ENCODE assay signal across 7 cellular contexts in genomic region chr12:56726196-56726675, GRCh38. TPM values are rescaled to one million over a fixed set of nuclear protein-coding genes. Genes with fewer than 3 reads are reported as not detected.
DNase-seq lines count a peak whose midpoint lies in the region; ATAC-seq and TF ChIP-seq lines count a peak whose summit lies in the region.
"Not testable (repeated sequence)": the region's sequence is repeated elsewhere in the genome, so short reads cannot be mapped to it uniquely, and the experiment has no call there.

No MANE protein-coding gene starts in this region.

- H3K27me3 Mint-ChIP-seq in activated T-helper 1 cell treated with anti-CD3 and anti-CD28 coated beads, Interleukin-12 subunit alpha, Interleukin-12 subunit beta, Interleukin-2, Interleukin-4 antibody, amounts not matched to agents 30 ng/mL and 10 ng/mL and 1 ng/mL, durations not matched to agents 14 hours and 24 hours and 36 hours (ENCODE audit: insufficient read depth); immature natural killer cell (ENCODE audit: low read depth in 3 of 3); nephron (ENCODE audit: low read depth); stimulated activated naive B cell treated with anti-CD40 and anti-IgM and Interleukin-4, amounts not matched to agents 10 μg/mL and 1 μg/mL and 100 μg/mL, for 72 hours: not testable (repeated sequence)

- H3K27ac ChIP-seq in HCT116 (ENCODE audit: low read depth, low read length) (peak overlapping the region; percentile 91), RWPE1 (peak overlapping the region; percentile 46), colonic mucosa (peak overlapping the region; percentile 90)

- not testable (repeated sequence) for BruUV-seq in HCT116 (replicated peaks; lab: Mats Ljungman, UMichigan)

- intact Hi-C loops in HCT116 (cut with micrococcal nuclease); activated T-helper 1 cell treated with anti-CD3 and anti-CD28 coated beads, Interleukin-12 subunit alpha, Interleukin-12 subunit beta, Interleukin-2, Interleukin-4 antibody, amounts not matched to agents 30 ng/mL and 10 ng/mL and 1 ng/mL, durations not matched to agents 14 hours and 24 hours and 36 hours (cut with micrococcal nuclease): not testable (repeated sequence)
- intact Hi-C loops in colonic mucosa (cut with DNase I): loop anchor here (10.0 kb wide), 1 partner anchor 81 kb away; the partner anchor contains the start of gene ATP5F1B

- peak overlapping the region; percentile 92 to 99; a peak in 3 of 4 replicates for H3K4me3 ChIP-seq in HCT116 (replicated peaks in 1 of 2; ENCODE audit: low read depth in 1 of 2, low read length in 2 of 2)
- H3K4me3 ChIP-seq in colonic mucosa: not testable (repeated sequence)

- H3K9me3 Mint-ChIP-seq in activated T-helper 1 cell treated with anti-CD3 and anti-CD28 coated beads, Interleukin-12 subunit alpha, Interleukin-12 subunit beta, Interleukin-2, Interleukin-4 antibody, amounts not matched to agents 30 ng/mL and 10 ng/mL and 1 ng/mL, durations not matched to agents 14 hours and 24 hours and 36 hours; immature natural killer cell; nephron; stimulated activated naive B cell treated with anti-CD40 and anti-IgM and Interleukin-4, amounts not matched to agents 10 μg/mL and 1 μg/mL and 100 μg/mL, for 72 hours: not testable (repeated sequence)

- H3K9ac ChIP-seq in HCT116 (ENCODE audit: low read length) (peak overlapping the region; percentile 99), colonic mucosa (ENCODE audit: low read depth in 2 of 2, low read length in 2 of 2) (peak overlapping the region in 1 of 2 donors; percentile 8)

- peak overlapping the region; percentile 91 for H3K27ac Mint-ChIP-seq in activated T-helper 1 cell treated with anti-CD3 and anti-CD28 coated beads, Interleukin-12 subunit alpha, Interleukin-12 subunit beta, Interleukin-2, Interleukin-4 antibody, amounts not matched to agents 30 ng/mL and 10 ng/mL and 1 ng/mL, durations not matched to agents 14 hours and 24 hours and 36 hours
- peak overlapping the region; percentile 90 to 97 (median 96) for H3K27ac Mint-ChIP-seq in immature natural killer cell
- H3K27ac Mint-ChIP-seq in nephron: peak overlapping the region; percentile 98 to 100 (median 99)
- H3K27ac Mint-ChIP-seq in stimulated activated naive B cell treated with anti-CD40 and anti-IgM and Interleukin-4, amounts not matched to agents 10 μg/mL and 1 μg/mL and 100 μg/mL, for 72 hours: peak overlapping the region; percentile 99

- H3K9me2 ChIP-seq in HCT116 (ENCODE audit: insufficient read depth): not testable (repeated sequence)

- peaks cover 48% of the 10 kb centered on the region for H3K36me3 Mint-ChIP-seq in activated T-helper 1 cell treated with anti-CD3 and anti-CD28 coated beads, Interleukin-12 subunit alpha, Interleukin-12 subunit beta, Interleukin-2, Interleukin-4 antibody, amounts not matched to agents 30 ng/mL and 10 ng/mL and 1 ng/mL, durations not matched to agents 14 hours and 24 hours and 36 hours (ENCODE audit: low read depth)
- H3K36me3 Mint-ChIP-seq in immature natural killer cell (peaks cover 0 to 14% (median 3%) of the 10 kb centered on the region in 3 donors), nephron (ENCODE audit: low read depth) (peaks cover 33% of the 10 kb centered on the region)
- H3K36me3 Mint-ChIP-seq in stimulated activated naive B cell treated with anti-CD40 and anti-IgM and Interleukin-4, amounts not matched to agents 10 μg/mL and 1 μg/mL and 100 μg/mL, for 72 hours: peaks cover 30 to 52% of the 10 kb centered on the region in 2 donors

- not testable (repeated sequence) for TF ChIP-seq POLR2A in HCT116 (IDR thresholded peaks at IDR 0.05; ENCODE audit: borderline replicate concordance, extremely low read depth, insufficient read depth, insufficient read length)

- peaks cover 11 to 40% of the 10 kb centered on the region in 2 experiments; a peak in 3 of 4 replicates for H3K36me3 ChIP-seq in HCT116 (ENCODE audit: control insufficient read depth in 1 of 2, insufficient read depth in 2 of 2, low read length in 2 of 2)
- not testable (repeated sequence) for H3K36me3 ChIP-seq in colonic mucosa

- peaks cover 39% of the 10 kb centered on the region for H3K79me2 ChIP-seq in HCT116 (ENCODE audit: insufficient read depth, low read length)

- ATAC-seq in HCT116; stimulated activated naive B cell treated with anti-CD40 and anti-IgM and Interleukin-4, amounts not matched to agents 10 μg/mL and 1 μg/mL and 100 μg/mL, for 72 hours (replicated peaks): not testable (repeated sequence)

- not testable (repeated sequence) for TF ChIP-seq CTCF in HCT116 (IDR thresholded peaks at IDR 0.05 in 2 of 3, conservative IDR thresholded peaks at IDR 0.05 in 1 of 3; ENCODE audit: borderline replicate concordance in 1 of 3, insufficient read depth in 1 of 3, low read depth in 2 of 3, low read length in 2 of 3); RWPE1 (conservative IDR thresholded peaks at IDR 0.05; ENCODE audit: low read depth); colonic mucosa (IDR thresholded peaks at IDR 0.05); nephron (IDR thresholded peaks at IDR 0.05; ENCODE audit: unreplicated experiment in 3 of 3)

- peaks cover 17% of the 10 kb centered on the region; the same call in 1 of the 2 replicates for H4K20me1 ChIP-seq in HCT116 (ENCODE audit: insufficient read depth)

- not testable (repeated sequence) for DNase-seq in HCT116 (ENCODE audit: low read depth, low spot score); RWPE1 (ENCODE audit: low spot score); activated T-helper 1 cell treated with anti-CD3 and anti-CD28 coated beads, Interleukin-12 subunit alpha, Interleukin-12 subunit beta, Interleukin-2, Interleukin-4 antibody, amounts not matched to agents 30 ng/mL and 10 ng/mL and 1 ng/mL, durations not matched to agents 14 hours and 24 hours and 36 hours (ENCODE audit: low spot score); colonic mucosa; immature natural killer cell; stimulated activated naive B cell treated with anti-CD40 and anti-IgM and Interleukin-4, amounts not matched to agents 10 μg/mL and 1 μg/mL and 100 μg/mL, for 72 hours

- H2AFZ ChIP-seq in HCT116 (ENCODE audit: low read depth, low read length, poor library complexity, severe bottlenecking): not testable (repeated sequence)

- H3K27me3 ChIP-seq in HCT116 (ENCODE audit: insufficient read depth, low read length); colonic mucosa: not testable (repeated sequence)

- RAD21 ChIA-PET in HCT116 (lab: Charles Lee; ENCODE audit: low non-redundant PET in 1 of 2, low total read pairs in 2 of 2, uncharacterized antibody in 2 of 2, unreplicated experiment in 2 of 2): not testable (repeated sequence)

- H3K4me1 ChIP-seq in HCT116 (ENCODE audit: control insufficient read depth in 1 of 2, insufficient read depth in 2 of 2, low read length in 2 of 2) (peaks cover 21 to 38% of the 10 kb centered on the region in 2 experiments; a peak in 3 of 4 replicates), colonic mucosa (peaks cover 12% of the 10 kb centered on the region)

- CTCF ChIA-PET in HCT116 (lab: Charles Lee) (interaction anchor here (0.9 kb wide), 1 partner anchor 30 kb away, joined by 3 read pairs; no protein-coding TSS in a partner anchor), RWPE1 (lab: Yijun Ruan, JAX) (interaction anchor here (0.6 kb wide), 1 partner anchor 259 kb away, joined by 4 read pairs; no protein-coding TSS in a partner anchor)

- peak overlapping the region; percentile 91 for H3K4me3 Mint-ChIP-seq in activated T-helper 1 cell treated with anti-CD3 and anti-CD28 coated beads, Interleukin-12 subunit alpha, Interleukin-12 subunit beta, Interleukin-2, Interleukin-4 antibody, amounts not matched to agents 30 ng/mL and 10 ng/mL and 1 ng/mL, durations not matched to agents 14 hours and 24 hours and 36 hours
- H3K4me3 Mint-ChIP-seq in immature natural killer cell: peak overlapping the region; percentile 96 to 98 (median 97)
- peak overlapping the region; percentile 96 to 98 (median 97) for H3K4me3 Mint-ChIP-seq in nephron
- peak overlapping the region; percentile 96 for H3K4me3 Mint-ChIP-seq in stimulated activated naive B cell treated with anti-CD40 and anti-IgM and Interleukin-4, amounts not matched to agents 10 μg/mL and 1 μg/mL and 100 μg/mL, for 72 hours

- TF ChIP-seq RAD21 in HCT116 (IDR thresholded peaks at IDR 0.05; ENCODE audit: low read depth): not testable (repeated sequence)

- not testable (repeated sequence) for H3K9me3 ChIP-seq in HCT116 (ENCODE audit: control insufficient read depth in 1 of 2, insufficient read depth in 1 of 2, low read depth in 1 of 2, low read length in 2 of 2); colonic mucosa

- POLR2A ChIA-PET in HCT116 (lab: Charles Lee): interaction anchor here (0.9 to 1.9 kb wide), 9 partner anchors 8 to 392 kb away, joined by 3 to 31 read pairs (median 6); partner anchors contain the start of gene PTGES3
- POLR2A ChIA-PET in RWPE1 (lab: Yijun Ruan, JAX; ENCODE audit: low non-redundant PET): interaction anchor here (0.6 kb wide), 1 partner anchor 245 kb away, joined by 3 read pairs; no protein-coding TSS in a partner anchor

- peaks cover 38% of the 10 kb centered on the region for H3K4me1 Mint-ChIP-seq in activated T-helper 1 cell treated with anti-CD3 and anti-CD28 coated beads, Interleukin-12 subunit alpha, Interleukin-12 subunit beta, Interleukin-2, Interleukin-4 antibody, amounts not matched to agents 30 ng/mL and 10 ng/mL and 1 ng/mL, durations not matched to agents 14 hours and 24 hours and 36 hours (ENCODE audit: low read depth)
- H3K4me1 Mint-ChIP-seq in immature natural killer cell (peaks cover 50 to 52% of the 10 kb centered on the region in 2 donors), nephron (peaks cover 37% of the 10 kb centered on the region)
- peaks cover 12 to 37% of the 10 kb centered on the region in 2 donors for H3K4me1 Mint-ChIP-seq in stimulated activated naive B cell treated with anti-CD40 and anti-IgM and Interleukin-4, amounts not matched to agents 10 μg/mL and 1 μg/mL and 100 μg/mL, for 72 hours

- peak overlapping the region; percentile 85 for H3K4me2 ChIP-seq in HCT116 (ENCODE audit: low read length)

RNA-seq across cellular contexts. Expression of gene NACA, which starts 1.1 kb away (rescaled TPM):
- total RNA-seq in HCT116 (2021; ENCODE audit: unreplicated experiment): 896 TPM
- polyA plus RNA-seq in HCT116 (2012): 1,514 and 1,706 TPM in 2 replicates
- total RNA-seq in activated T-helper 1 cell treated with anti-CD3 and anti-CD28 coated beads, Interleukin-12 subunit alpha, Interleukin-12 subunit beta, Interleukin-2, Interleukin-4 antibody, amounts not matched to agents 30 ng/mL and 10 ng/mL and 1 ng/mL, durations not matched to agents 14 hours and 24 hours and 36 hours: 942 and 963 TPM in 2 replicates
- total RNA-seq in colonic mucosa: 100 to 1,000 TPM; 622 to 763 TPM
- polyA plus RNA-seq in immature natural killer cell: 100 to 1,000 TPM; 662 to 819 (median 747) TPM

RNA-seq across cellular contexts. Expression of gene PRIM1, which starts 25.9 kb away (rescaled TPM):
- total RNA-seq in HCT116 (2021; ENCODE audit: unreplicated experiment) (53.3 TPM), colonic mucosa (10 to 100 TPM in 1 of 2 donors, 1 to 10 TPM in 1; 6.5 to 18.6 TPM)
- 21.0 and 30.9 TPM in 2 replicates for polyA plus RNA-seq in HCT116 (2012)
- total RNA-seq in activated T-helper 1 cell treated with anti-CD3 and anti-CD28 coated beads, Interleukin-12 subunit alpha, Interleukin-12 subunit beta, Interleukin-2, Interleukin-4 antibody, amounts not matched to agents 30 ng/mL and 10 ng/mL and 1 ng/mL, durations not matched to agents 14 hours and 24 hours and 36 hours: 67.5 and 67.8 TPM in 2 replicates
- 10 to 100 TPM; 24.6 to 31.7 (median 27.4) TPM for polyA plus RNA-seq in immature natural killer cell

RNA-seq across cellular contexts. Expression of gene HSD17B6, which starts 36.9 kb away (rescaled TPM):
- total RNA-seq in HCT116 (2021; ENCODE audit: unreplicated experiment) (1.9 TPM), colonic mucosa (1 to 10 TPM; 2.0 to 5.8 TPM)
- 1.8 and 2.1 TPM in 2 replicates for polyA plus RNA-seq in HCT116 (2012)
- total RNA-seq in activated T-helper 1 cell treated with anti-CD3 and anti-CD28 coated beads, Interleukin-12 subunit alpha, Interleukin-12 subunit beta, Interleukin-2, Interleukin-4 antibody, amounts not matched to agents 30 ng/mL and 10 ng/mL and 1 ng/mL, durations not matched to agents 14 hours and 24 hours and 36 hours: 1.3 and 1.7 TPM in 2 replicates
- 1 to 10 TPM in 1 of 3 donors, not detected in 2; 1.1 TPM for polyA plus RNA-seq in immature natural killer cell

RNA-seq across cellular contexts. Expression of gene PTGES3, which starts 38.2 kb away (rescaled TPM):
- 404 TPM for total RNA-seq in HCT116 (2021; ENCODE audit: unreplicated experiment)
- 129 and 177 TPM in 2 replicates for polyA plus RNA-seq in HCT116 (2012)
- 301 and 302 TPM in 2 replicates for total RNA-seq in activated T-helper 1 cell treated with anti-CD3 and anti-CD28 coated beads, Interleukin-12 subunit alpha, Interleukin-12 subunit beta, Interleukin-2, Interleukin-4 antibody, amounts not matched to agents 30 ng/mL and 10 ng/mL and 1 ng/mL, durations not matched to agents 14 hours and 24 hours and 36 hours
- total RNA-seq in colonic mucosa: 100 to 1,000 TPM; 242 to 303 TPM
- 100 to 1,000 TPM; 175 to 222 (median 180) TPM for polyA plus RNA-seq in immature natural killer cell
